Comparison of ENCODE assay signal across 12 cellular contexts in the genomic region with DNA sequence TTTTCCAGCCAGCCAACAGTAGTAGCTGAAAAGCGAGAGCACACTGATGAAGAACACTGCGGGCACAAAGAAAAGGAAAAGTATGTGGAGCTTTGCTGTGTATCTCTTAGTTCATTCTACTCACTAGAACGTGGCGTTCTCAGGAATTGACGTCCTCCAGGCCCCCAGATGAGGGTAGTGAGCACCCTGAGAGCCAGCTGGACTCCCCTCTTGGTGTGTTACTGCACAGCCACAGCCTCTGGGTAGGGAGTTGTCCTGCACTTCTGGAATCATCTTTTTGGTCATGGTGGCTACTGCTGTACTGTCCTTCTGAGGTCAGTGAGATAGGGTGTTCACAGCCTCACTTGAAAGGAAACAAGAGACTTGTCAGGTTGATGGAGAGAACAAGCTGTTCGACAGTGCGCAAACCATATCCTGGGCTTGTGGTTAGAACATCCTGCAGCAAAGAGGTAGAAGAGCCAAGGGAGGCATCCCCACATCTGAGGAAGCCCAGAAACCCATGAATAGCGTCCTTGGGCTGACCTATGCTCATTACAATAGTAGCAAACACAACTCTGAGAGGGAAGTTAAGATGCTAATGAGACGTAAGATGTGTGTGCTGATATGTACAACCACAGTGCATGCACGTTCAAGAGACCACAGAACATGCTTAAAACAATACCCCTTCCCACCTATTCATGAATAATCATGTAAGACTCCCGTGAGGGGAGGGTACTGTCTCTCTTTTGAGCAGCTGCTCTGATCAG. TPM values are rescaled to one million over a fixed set of nuclear protein-coding genes. Genes with fewer than 3 reads are reported as not detected.
A peak's percentile ranks its signal among the peaks of the same experiment; 100 is the strongest.
DNase-seq lines count a peak whose midpoint lies in the region; ATAC-seq, FAIRE-seq and TF ChIP-seq lines count a peak whose summit lies in the region.
"Had no signal": no experiment of that assay in that cellular context is flagged by ENCODE, and none has a peak within 500 bp of the region (broad histone marks: within the 10 kb centered on the region; RNA-seq: fewer than 3 reads in every experiment).

No MANE protein-coding gene starts in this region.

- TF ChIP-seq EP300 in tibial nerve (IDR thresholded peaks at IDR 0.05) = no peak

- H3K9me3 ChIP-seq in tibial nerve = no peaks in the 10 kb centered on the region
- H3K9me3 ChIP-seq: heart left ventricle had no signal

- peaks cover 0 to 10% of the 10 kb centered on the region in 2 donors for H3K27me3 ChIP-seq in tibial nerve

- DNase-seq in GM19239 (ENCODE audit: insufficient read length, low spot score) = no peak
- DNase-seq in OCI-M1 (lab: John Stamatoyannopoulos, UW) = peak; percentile 18
- peak; percentile 51 for DNase-seq in stimulated activated CD4-positive, alpha-beta T cell treated with anti-CD3 and anti-CD28 coated beads, Interleukin-4, amount 100 ng/mL, for 24 hours
- DNase-seq in tibial nerve (ENCODE audit: low spot score in 2 of 2) = no peak
- no peak for DNase-seq in islet precursor cell
- DNase-seq in left ventricle myocardium superior = no peak
- no peak for DNase-seq in NCI-H226
- DNase-seq: heart left ventricle, NCI-H524 had no signal

- no peaks in the 10 kb centered on the region for H3K4me1 ChIP-seq in tibial nerve

- H3K36me3 Mint-ChIP-seq in activated naive CD4-positive, alpha-beta T cell treated with anti-CD3 and anti-CD28 coated beads, Interleukin-2, amount 50 U/mL, for 24 hours = no peaks in the 10 kb centered on the region

- no peak overlapping the region for H3K4me3 ChIP-seq in tibial nerve

- intact Hi-C loops in left ventricle myocardium superior (cut with micrococcal nuclease) = no loop called here

- no peak for ATAC-seq in left ventricle myocardium superior

- peak overlapping the region; percentile 68 for H3K4me3 Mint-ChIP-seq in activated naive CD4-positive, alpha-beta T cell treated with anti-CD3 and anti-CD28 coated beads, Interleukin-2, amount 50 U/mL, for 24 hours
- H3K4me3 Mint-ChIP-seq: neural crest cell had no signal

- no peak for TF ChIP-seq CTCF in tibial nerve (IDR thresholded peaks at IDR 0.05)

- no peaks in the 10 kb centered on the region for H3K9me3 Mint-ChIP-seq in activated naive CD4-positive, alpha-beta T cell treated with anti-CD3 and anti-CD28 coated beads, Interleukin-2, amount 50 U/mL, for 24 hours
- H3K9me3 Mint-ChIP-seq: neural crest cell had no signal

- H3K27ac Mint-ChIP-seq in activated naive CD4-positive, alpha-beta T cell treated with anti-CD3 and anti-CD28 coated beads, Interleukin-2, amount 50 U/mL, for 24 hours = peak overlapping the region; percentile 81

- no peak overlapping the region for H3K27ac ChIP-seq in tibial nerve

- FAIRE-seq in GM19239 (lab: Jason Lieb, UNC) = peak; percentile 56
- FAIRE-seq: colon had no signal

- WGBS in tibial nerve, 2 donors = 63 to 65% methylated on average over 11 of the region's 11 CpGs

- no peak for TF ChIP-seq POLR2A in tibial nerve (IDR thresholded peaks at IDR 0.05)

- H3K27me3 Mint-ChIP-seq in activated naive CD4-positive, alpha-beta T cell treated with anti-CD3 and anti-CD28 coated beads, Interleukin-2, amount 50 U/mL, for 24 hours = no peaks in the 10 kb centered on the region

- H3K4me1 Mint-ChIP-seq in activated naive CD4-positive, alpha-beta T cell treated with anti-CD3 and anti-CD28 coated beads, Interleukin-2, amount 50 U/mL, for 24 hours = peaks cover 81% of the 10 kb centered on the region
- H3K4me1 Mint-ChIP-seq: neural crest cell had no signal

- no peaks in the 10 kb centered on the region for H3K36me3 ChIP-seq in tibial nerve
- H3K36me3 ChIP-seq: heart left ventricle had no signal

RNA-seq across cellular contexts. Expression of gene HLA-F, which starts 14.6 kb away (rescaled TPM):
- 100 to 1,000 TPM in 2 of 4 donors, 10 to 100 TPM in 2; 63.0 to 117 (median 101) TPM for total RNA-seq in tibial nerve
- 32.3 TPM for total RNA-seq in left ventricle myocardium superior

RNA-seq across cellular contexts. Expression of gene ZFP57, which starts 27.7 kb away (rescaled TPM):
- under 1 TPM in 1 of 4 donors, not detected in 3; 0.66 TPM for total RNA-seq in tibial nerve
- total RNA-seq in left ventricle myocardium superior = not detected
- total RNA-seq: neural crest cell had no signal

RNA-seq across cellular contexts. Expression of gene MOG, which starts 51.7 kb away (rescaled TPM):
- total RNA-seq in tibial nerve (not detected), left ventricle myocardium superior (5.4 TPM)
- total RNA-seq: neural crest cell had no signal

Comparison
In these comparisons a context has a peak if more than half of its experiments do, and no peak if none do; other contexts are left out.
1. DNase-seq: peak in OCI-M1 (single experiment) and stimulated activated CD4-positive, alpha-beta T cell treated with anti-CD3 and anti-CD28 coated beads, Interleukin-4, amount 100 ng/mL, for 24 hours (single experiment); none in GM19239 (single experiment), tibial nerve (0 of 2), islet precursor cell (single experiment), left ventricle myocardium superior (single experiment) and NCI-H226 (single experiment).